ENCODE assay signal across 1 cellular context in the genomic region with DNA sequence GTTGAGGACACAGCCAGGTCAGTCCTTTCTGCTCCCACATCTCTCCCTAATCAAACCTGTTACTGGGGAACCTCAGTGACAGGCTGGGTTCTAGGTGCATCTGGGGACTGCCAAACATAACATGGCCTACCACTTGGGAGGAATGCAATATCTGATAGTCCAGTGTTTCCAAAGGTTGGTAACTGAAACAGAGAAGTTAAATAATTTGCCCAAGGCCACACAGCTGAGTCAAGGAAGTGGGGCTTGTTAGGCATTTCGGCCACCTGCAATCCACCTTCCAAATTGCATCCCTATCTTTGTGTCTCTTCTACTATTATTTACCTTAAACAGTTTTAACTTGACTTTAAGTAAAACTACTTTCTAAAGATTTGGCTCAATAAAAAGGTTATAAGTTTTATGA.
TF ChIP-seq lines count a peak whose summit lies in the region.

No MANE protein-coding gene starts in this region.

TF ChIP-seq in K562, 482 proteins besides CTCF, POLR2A, EP300 and RAD21:
- TF ChIP-seq BCOR (IDR thresholded peaks at IDR 0.05) (peak; percentile 71), CCNT2 (IDR thresholded peaks at IDR 0.05; ENCODE audit: borderline replicate concordance, extremely low read depth, insufficient read length, low read depth, low read length) (no peak), ZNF696 (CRISPR knock-in tag; conservative IDR thresholded peaks at IDR 0.05) (no peak), ZNF584 (CRISPR knock-in tag; IDR thresholded peaks at IDR 0.05; ENCODE audit: low read depth) (0 out of 2 replicates have a peak, but pooled peaks have one; percentile 45), RBFOX2 (IDR thresholded peaks at IDR 0.05; ENCODE audit: low read depth, low read length) (no peak), ZFP36 (IDR thresholded peaks at IDR 0.05; ENCODE audit: low read depth, low read length, partially characterized antibody) (peak; percentile 62), CBX1 (IDR thresholded peaks at IDR 0.05; ENCODE audit: low read depth) (0 out of 2 replicates have a peak, but pooled peaks have one; percentile 43), RBM25 (IDR thresholded peaks at IDR 0.05; ENCODE audit: low read depth, low read length, severe bottlenecking) (peak; percentile 75)
- TF ChIP-seq, protein P1, sequence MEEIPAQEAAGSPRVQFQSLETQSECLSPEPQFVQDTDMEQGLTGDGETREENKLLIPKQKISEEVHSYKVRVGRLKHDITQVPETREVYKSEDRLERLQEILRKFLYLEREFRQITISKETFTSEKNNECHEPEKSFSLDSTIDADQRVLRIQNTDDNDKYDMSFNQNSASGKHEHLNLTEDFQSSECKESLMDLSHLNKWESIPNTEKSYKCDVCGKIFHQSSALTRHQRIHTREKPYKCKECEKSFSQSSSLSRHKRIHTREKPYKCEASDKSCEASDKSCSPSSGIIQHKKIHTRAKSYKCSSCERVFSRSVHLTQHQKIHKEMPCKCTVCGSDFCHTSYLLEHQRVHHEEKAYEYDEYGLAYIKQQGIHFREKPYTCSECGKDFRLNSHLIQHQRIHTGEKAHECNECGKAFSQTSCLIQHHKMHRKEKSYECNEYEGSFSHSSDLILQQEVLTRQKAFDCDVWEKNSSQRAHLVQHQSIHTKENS (CRISPR knock-in tag; IDR thresholded peaks at IDR 0.05), result no peak
